In genomic region chr20:36159833-36160232, GRCh38 we compare ENCODE assay signal across 3 cellular contexts.
TF ChIP-seq lines count a peak whose summit lies in the region.

No MANE protein-coding gene starts in this region.

TF ChIP-seq in HEK293, 187 proteins besides CTCF, POLR2A, EP300 and RAD21:
- no peak for TF ChIP-seq ZNF341 (tag by site-specific recombination; IDR thresholded peaks at IDR 0.05; ENCODE audit: low read depth)
- peak; percentile 62 for TF ChIP-seq ZBTB21 (tag by site-specific recombination; IDR thresholded peaks at IDR 0.05)
- TF ChIP-seq ZNF514 (tag by site-specific recombination; IDR thresholded peaks at IDR 0.05), result no peak
- TF ChIP-seq ZNF629 (tag by site-specific recombination; IDR thresholded peaks at IDR 0.05), result peak; percentile 79
- no peak for TF ChIP-seq ZNF76 (tag by site-specific recombination; IDR thresholded peaks at IDR 0.05; ENCODE audit: borderline replicate concordance, low read depth)
- no peak for TF ChIP-seq ZBTB7A (tag by site-specific recombination; IDR thresholded peaks at IDR 0.05; ENCODE audit: low read depth)
- TF ChIP-seq ATF2 (tag by site-specific recombination; IDR thresholded peaks at IDR 0.05; ENCODE audit: low read depth), result peak; percentile 92

TF ChIP-seq in GM12878, 131 proteins besides CTCF, POLR2A, EP300 and RAD21:
- peak; percentile 37; the same call in 1 of the 2 replicates for TF ChIP-seq ATF7 (IDR thresholded peaks at IDR 0.05; ENCODE audit: low read depth)
- TF ChIP-seq HCFC1 (IDR thresholded peaks at IDR 0.05; ENCODE audit: low read length), result no peak
- TF ChIP-seq TAF1 (IDR thresholded peaks at IDR 0.05; ENCODE audit: borderline replicate concordance, low read depth, low read length), result no peak
TF ChIP-seq in GM12878: peak in this region for 1.

TF ChIP-seq in endothelial cell of umbilical vein, 7 proteins besides CTCF, POLR2A, EP300 and RAD21:
- TF ChIP-seq JUN (IDR thresholded peaks at IDR 0.05; ENCODE audit: borderline replicate concordance, insufficient read depth, insufficient read length, low read depth) (peak; percentile 11), EZH2 (IDR thresholded peaks at IDR 0.05; ENCODE audit: borderline replicate concordance, low read depth, low read length, severe bottlenecking) (no peak), MYC (IDR thresholded peaks at IDR 0.05; ENCODE audit: low read depth, low read length) (no peak)
